29 cellular contexts compared by ENCODE assay signal in the genomic region with DNA sequence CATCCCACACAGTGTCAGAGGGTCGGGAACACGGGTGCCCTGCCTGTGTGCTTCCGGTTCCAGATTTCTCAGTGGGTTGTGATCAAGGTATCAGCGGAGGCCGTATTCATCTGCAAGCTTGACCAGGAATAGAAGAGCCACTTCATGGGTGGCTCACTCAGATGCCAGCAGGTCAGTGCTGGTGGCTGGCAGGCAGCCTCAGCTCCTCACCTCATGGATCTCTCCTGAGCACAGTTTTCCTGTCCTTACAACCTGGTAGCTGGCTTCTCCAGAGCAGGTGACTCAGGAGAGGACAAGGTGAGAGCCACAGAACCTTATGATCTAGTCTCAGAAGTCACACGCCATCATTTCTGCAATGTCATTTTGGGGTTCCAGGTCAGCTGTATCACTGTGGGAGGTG.
"Had no signal": no experiment of that assay in that cellular context is flagged by ENCODE, and none has a peak within 500 bp of the region (broad histone marks: within the 10 kb centered on the region; RNA-seq: fewer than 3 reads in every experiment).

No MANE protein-coding gene starts in this region.

- H3K4me3 ChIP-seq: adrenal gland, ascending aorta, body of pancreas, breast epithelium, cardiac muscle cell had no signal

- H3K9me3 ChIP-seq: adrenal gland, ascending aorta, body of pancreas, breast epithelium had no signal

- H3K27me3 ChIP-seq: adrenal gland, ascending aorta, body of pancreas, brain microvascular endothelial cell, breast epithelium, cardiac muscle cell had no signal

- DNase-seq: activated effector memory CD4-positive, alpha-beta T cell treated with anti-CD3 and anti-CD28 coated beads, Interleukin-2, amount 50 U/mL, for 16 hours; activated effector memory CD4-positive, alpha-beta T cell treated with Interleukin-2 at 50 U/mL for 16 hours; activated gamma-delta T cell; activated gamma-delta T cell treated with Interleukin-2 at 50 U/mL for 16 hours; activated naive CD4-positive, alpha-beta T cell; activated naive CD4-positive, alpha-beta T cell treated with anti-CD3 and anti-CD28 coated beads for 36 hours; activated naive CD4-positive, alpha-beta T cell treated with anti-CD3 and anti-CD28 coated beads, Interleukin-2, amount 10 ng/mL, durations not matched to agents 7 days and 5 days; activated naive CD4-positive, alpha-beta T cell treated with anti-CD3 and anti-CD28 coated beads, Interleukin-2, amount 50 U/mL, for 16 hours; activated naive CD4-positive, alpha-beta T cell treated with Interleukin-2 at 50 U/mL for 16 hours; activated naive CD8-positive, alpha-beta T cell treated with anti-CD3 and anti-CD28 coated beads for 36 hours; activated naive CD8-positive, alpha-beta T cell treated with anti-CD3 and anti-CD28 coated beads, Interleukin-2, amount 10 ng/mL, durations not matched to agents 7 days and 5 days; activated naive CD8-positive, alpha-beta T cell treated with anti-CD3 and anti-CD28 coated beads, Interleukin-2, amount 50 U/mL, for 24 hours; activated T-cell treated with anti-CD3 and anti-CD28 coated beads, Interleukin-2, amount 50 U/mL, for 24 hours; activated T-cell treated with anti-CD3 and anti-CD28 coated beads, Interleukin-2, amount 50 U/mL, for 4 hours; activated T-cell treated with anti-CD3 and anti-CD28 coated beads, Interleukin-2, amount 50 U/mL, for 48 hours; activated T-cell treated with anti-CD3 and anti-CD28 coated beads, Interleukin-2, amount 50 U/mL, for 72 hours; adrenal gland; amniotic stem cell; amygdala; anterior cingulate cortex; aorta; body of pancreas; brain microvascular endothelial cell; caudate nucleus; central memory CD4-positive, alpha-beta T cell; cerebellar nuclear complex had no signal

- H3K4me1 ChIP-seq: ascending aorta, breast epithelium had no signal

- H3K27ac ChIP-seq: adrenal gland, ascending aorta, body of pancreas, brain microvascular endothelial cell, breast epithelium, cardiac muscle cell had no signal

- H3K36me3 ChIP-seq: adrenal gland, ascending aorta, brain microvascular endothelial cell, breast epithelium, cardiac muscle cell had no signal
